Comparison of ENCODE assay signal across 1 cellular context in genomic region chr10:117543245-117543998, GRCh38.
TF ChIP-seq lines count a peak whose summit lies in the region.

No MANE protein-coding gene starts in this region.

TF ChIP-seq in HEK293, 187 proteins besides CTCF, POLR2A, EP300 and RAD21 (continued from another document and continues in another):
- TF ChIP-seq PRDM10 (tag by site-specific recombination; IDR thresholded peaks at IDR 0.05) (no peak), ZNF404 (tag by site-specific recombination; IDR thresholded peaks at IDR 0.05) (no peak), BCL11B (tag by site-specific recombination; IDR thresholded peaks at IDR 0.05; ENCODE audit: low read depth) (no peak), ZNF423 (tag by site-specific recombination; IDR thresholded peaks at IDR 0.05) (no peak), ZSCAN18 (tag by site-specific recombination; IDR thresholded peaks at IDR 0.05) (no peak), ZNF660 (tag by site-specific recombination; IDR thresholded peaks at IDR 0.05) (0 out of 2 replicates have a peak, but pooled peaks have one; percentile 10), ZXDB (tag by site-specific recombination; IDR thresholded peaks at IDR 0.05) (no peak; the same call in 1 of the 2 replicates), ZBTB48 (tag by site-specific recombination; IDR thresholded peaks at IDR 0.05) (peak; percentile 54; the same call in 1 of the 2 replicates), AEBP2 (tag by site-specific recombination; IDR thresholded peaks at IDR 0.05; ENCODE audit: borderline replicate concordance) (no peak), KLF7 (tag by site-specific recombination; IDR thresholded peaks at IDR 0.05; ENCODE audit: borderline replicate concordance) (0 out of 2 replicates have a peak, but pooled peaks have one; percentile 54), ZNF548 (tag by site-specific recombination; IDR thresholded peaks at IDR 0.05) (no peak), ZNF362 (tag by site-specific recombination; IDR thresholded peaks at IDR 0.05) (no peak), ZNF2 (tag by site-specific recombination; IDR thresholded peaks at IDR 0.05) (peak; percentile 92; the same call in 1 of the 2 replicates), HOXC10 (CRISPR knock-in tag; IDR thresholded peaks at IDR 0.05) (0 out of 2 replicates have a peak, but pooled peaks have one; percentile 30), SP3 (tag by site-specific recombination; IDR thresholded peaks at IDR 0.05) (peak; percentile 69), ZFP41 (tag by site-specific recombination; IDR thresholded peaks at IDR 0.05; ENCODE audit: borderline replicate concordance) (no peak), ZBTB10 (tag by site-specific recombination; IDR thresholded peaks at IDR 0.05) (peak; percentile 92; the same call in 1 of the 2 replicates), ZNF792 (tag by site-specific recombination; IDR thresholded peaks at IDR 0.05) (no peak), ZNF701 (tag by site-specific recombination; IDR thresholded peaks at IDR 0.05) (no peak), ZNF571 (tag by site-specific recombination; IDR thresholded peaks at IDR 0.05) (no peak), ZBTB26 (tag by site-specific recombination; optimal IDR thresholded peaks at IDR 0.05) (peak; percentile 99), ZNF670 (tag by site-specific recombination; IDR thresholded peaks at IDR 0.05; ENCODE audit: low read depth) (no peak), ZNF645 (tag by site-specific recombination; IDR thresholded peaks at IDR 0.05) (no peak), KLF16 (tag by site-specific recombination; IDR thresholded peaks at IDR 0.05) (peak; percentile 64), ZNF311 (tag by site-specific recombination; IDR thresholded peaks at IDR 0.05; ENCODE audit: borderline replicate concordance) (no peak), ZNF114 (tag by site-specific recombination; IDR thresholded peaks at IDR 0.05) (no peak), ZNF121 (tag by site-specific recombination; IDR thresholded peaks at IDR 0.05) (peak; percentile 36; the same call in 1 of the 2 replicates), ZNF175 (tag by site-specific recombination; IDR thresholded peaks at IDR 0.05) (no peak), ZSCAN30 (tag by site-specific recombination; IDR thresholded peaks at IDR 0.05) (no peak), GFI1B (tag by site-specific recombination; IDR thresholded peaks at IDR 0.05) (no peak), YY1 (tag by site-specific recombination; IDR thresholded peaks at IDR 0.05) (no peak; the same call in 1 of the 2 replicates), KLF9 (tag by site-specific recombination; IDR thresholded peaks at IDR 0.05; ENCODE audit: low read depth) (peak; percentile 95), KLF17 (tag by site-specific recombination; IDR thresholded peaks at IDR 0.05) (peak; percentile 55; the same call in 1 of the 2 replicates), ZNF776 (tag by site-specific recombination; IDR thresholded peaks at IDR 0.05; ENCODE audit: borderline replicate concordance) (no peak), ZNF530 (tag by site-specific recombination; IDR thresholded peaks at IDR 0.05; ENCODE audit: low read depth) (no peak), ZBTB17 (tag by site-specific recombination; IDR thresholded peaks at IDR 0.05) (peak; percentile 86), ZBTB8A (tag by site-specific recombination; IDR thresholded peaks at IDR 0.05) (peak; percentile 96), HIC1 (tag by site-specific recombination; IDR thresholded peaks at IDR 0.05) (peak; percentile 89), ZNF514 (tag by site-specific recombination; IDR thresholded peaks at IDR 0.05) (no peak), SP2 (tag by site-specific recombination; IDR thresholded peaks at IDR 0.05) (peak; percentile 80), ZNF449 (tag by site-specific recombination; IDR thresholded peaks at IDR 0.05) (peak; percentile 95), SP7 (tag by site-specific recombination; IDR thresholded peaks at IDR 0.05) (peak; percentile 54; the same call in 1 of the 2 replicates), ZNF777 (tag by site-specific recombination; IDR thresholded peaks at IDR 0.05; ENCODE audit: borderline replicate concordance) (peak; percentile 83; the same call in 1 of the 2 replicates), PBX3 (CRISPR knock-in tag; IDR thresholded peaks at IDR 0.05) (no peak)
